ENCODE assay signal across 24 cellular contexts in genomic region chr1:100604372-100604771, GRCh38.
"Had no signal": no experiment of that assay in that cellular context is flagged by ENCODE, and none has a peak within 500 bp of the region (broad histone marks: within the 10 kb centered on the region; RNA-seq: fewer than 3 reads in every experiment).

No MANE protein-coding gene starts in this region.

- H3K9me3 ChIP-seq: SK-N-SH had no signal

- DNase-seq: IMR-90, Karpas-422, KG1, MM.1S, NCI-H1092 treated with DMSO at 0.1 percent for 48 hours, NCI-H1436, NCI-H187, NCI-H2029, NCI-H2081 treated with DMSO at 0.1 percent for 48 hours, NCI-H2171, NCI-H226, NCI-H446, NCI-H510A, NCI-H524 treated with DMSO at 0.1 percent for 48 hours, NCI-H69, NCI-H774, PC-3, SHP77, SK-N-SH, SW 1271, T-cell had no signal

- ATAC-seq: HepG2, Panc1, PC-3, T-cell had no signal

- H3K27ac ChIP-seq: RWPE1 had no signal
